ENCODE assay signal across 14 cellular contexts in genomic region chr12:12240671-12241345, GRCh38.
DNase-seq lines count a peak whose midpoint lies in the region; ATAC-seq and TF ChIP-seq lines count a peak whose summit lies in the region.
"Had no signal": no experiment of that assay in that cellular context is flagged by ENCODE, and none has a peak within 500 bp of the region (broad histone marks: within the 10 kb centered on the region; RNA-seq: fewer than 3 reads in every experiment).

No MANE protein-coding gene starts in this region.

- no peak for TF ChIP-seq CTCF in astrocyte of the spinal cord (IDR thresholded peaks at IDR 0.05; ENCODE audit: low read depth, low read length)

- in situ Hi-C loops in astrocyte of the spinal cord (cut with HindIII; ENCODE audit: low sequenced_read_pairs) = no loop called here

- H3K4me1 ChIP-seq in iPS-18a (ENCODE audit: control insufficient read depth, low read depth, low read length) = peaks cover 35% of the 10 kb centered on the region

- H3K9ac ChIP-seq in iPS-18a (ENCODE audit: low read length) = peak overlapping the region; percentile 13

- H3K27me3 ChIP-seq in iPS-18a (ENCODE audit: control insufficient read depth, insufficient read depth, low read length) = no peaks in the 10 kb centered on the region

- no peak overlapping the region for H3K4me3 ChIP-seq in astrocyte of the spinal cord (ENCODE audit: low read depth, low read length)
- H3K4me3 ChIP-seq in iPS-18a (ENCODE audit: low read length) = no peak overlapping the region
- no peak overlapping the region for H3K4me3 ChIP-seq in skeletal muscle cell (ENCODE audit: low read depth, low read length)
- H3K4me3 ChIP-seq: psoas muscle had no signal

- H3K36me3 ChIP-seq in iPS-18a (ENCODE audit: control insufficient read depth, low read depth, low read length) = peaks cover 4% of the 10 kb centered on the region

- no peak for ATAC-seq in HG02588 (IDR thresholded peaks at IDR 0.05; ENCODE audit: unreplicated experiment)
- ATAC-seq: HCT116, psoas muscle had no signal

- no peak overlapping the region for H3K27ac ChIP-seq in iPS-18a (ENCODE audit: low read length)
- H3K27ac ChIP-seq: 22Rv1, psoas muscle, WERI-Rb-1 had no signal

- DNase-seq in DMS53 (lab: John Stamatoyannopoulos, UW) = peak; percentile 30
- no peak for DNase-seq in DMS53 treated with DMSO at 0.1 percent for 48 hours (lab: John Stamatoyannopoulos, UW; ENCODE audit: unreplicated experiment)
- DNase-seq in astrocyte of the spinal cord (ENCODE audit: low read depth, low spot score) = peak; percentile 46
- peak; percentile 18 for DNase-seq in skeletal muscle cell (ENCODE audit: low read depth)
- DNase-seq in stimulated activated CD4-positive, alpha-beta T cell treated with anti-CD3 and anti-CD28 coated beads, Interleukin-12 subunit alpha, Interleukin-12 subunit beta, amount 100 ng/mL, for 4 hours = no peak
- no peak for DNase-seq in RPMI8226
- DNase-seq: activated T-cell treated with anti-CD3 and anti-CD28 coated beads, Interleukin-2, amount 50 U/mL, for 48 hours; DMS79; psoas muscle; WERI-Rb-1 had no signal

- H3K9me3 ChIP-seq in iPS-18a (ENCODE audit: control insufficient read depth, low read depth, low read length) = no peaks in the 10 kb centered on the region
- H3K9me3 ChIP-seq: psoas muscle had no signal

Comparison
In these comparisons a context has a peak if more than half of its experiments do, and no peak if none do; other contexts are left out.
1. DNase-seq: peak in DMS53 (single experiment), astrocyte of the spinal cord (single experiment) and skeletal muscle cell (single experiment); none in DMS53 treated with DMSO at 0.1 percent for 48 hours (single experiment), stimulated activated CD4-positive, alpha-beta T cell treated with anti-CD3 and anti-CD28 coated beads, Interleukin-12 subunit alpha, Interleukin-12 subunit beta, amount 100 ng/mL, for 4 hours (single experiment) and RPMI8226 (single experiment).